16 cellular contexts compared by ENCODE assay signal in the genomic region with DNA sequence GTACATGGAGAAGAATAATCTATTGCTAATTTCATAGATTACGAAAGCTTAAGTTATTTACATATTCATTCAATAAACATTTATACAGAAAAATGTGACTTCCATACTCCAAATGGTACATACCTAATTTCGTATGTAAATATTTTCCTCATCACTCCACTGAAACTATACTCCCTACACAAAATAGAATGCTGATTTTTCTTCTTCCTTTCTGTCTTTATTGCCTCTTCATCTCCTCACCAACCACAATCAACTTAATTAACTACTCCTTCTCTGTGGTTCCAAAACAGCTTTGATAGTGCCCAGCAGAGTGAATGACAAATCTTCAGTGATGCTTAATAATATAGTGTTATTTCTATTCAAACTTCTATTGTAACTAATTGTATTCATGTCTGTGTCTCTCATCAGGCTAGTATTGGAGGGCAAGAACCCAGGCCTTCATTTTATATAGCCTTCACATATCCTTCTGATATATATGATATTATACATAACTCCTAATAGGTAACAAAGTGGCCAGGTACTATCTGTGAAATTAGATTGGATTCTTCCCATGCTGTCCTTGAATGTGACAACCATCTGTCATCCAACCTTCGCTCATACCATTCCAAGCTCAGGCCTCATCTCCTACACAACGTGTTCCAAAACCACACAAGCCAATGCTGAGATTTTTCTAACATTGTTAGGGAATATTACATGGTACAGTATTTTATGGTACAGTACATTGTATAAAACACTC. TPM values are rescaled to one million over a fixed set of nuclear protein-coding genes. Genes with fewer than 3 reads are reported as not detected.
DNase-seq lines count a peak whose midpoint lies in the region; ATAC-seq and TF ChIP-seq lines count a peak whose summit lies in the region.
"Had no signal": no experiment of that assay in that cellular context is flagged by ENCODE, and none has a peak within 500 bp of the region (broad histone marks: within the 10 kb centered on the region; RNA-seq: fewer than 3 reads in every experiment).

No MANE protein-coding gene starts in this region.

- H3K27ac ChIP-seq in hepatocyte (no peak overlapping the region), subcutaneous abdominal adipose tissue (ENCODE audit: low read depth, low read length) (peak overlapping the region; percentile 98)
- H3K27ac ChIP-seq in CD8-positive, alpha-beta T cell (ENCODE audit: low read depth, low read length): no peak overlapping the region

- H3K4me1 ChIP-seq in hepatocyte (ENCODE audit: insufficient read depth) (peaks cover 49% of the 10 kb centered on the region), subcutaneous abdominal adipose tissue (ENCODE audit: control insufficient read depth in 5 of 5, insufficient read depth in 5 of 5, low read length in 5 of 5) (peaks cover 0 to 71% (median 69%) of the 10 kb centered on the region in 5 donors)
- H3K4me1 ChIP-seq in CD8-positive, alpha-beta T cell (ENCODE audit: insufficient read depth, low read length): peaks cover 36% of the 10 kb centered on the region

- H3K9ac ChIP-seq in subcutaneous abdominal adipose tissue (ENCODE audit: low read length in 5 of 5): peak overlapping the region in 2 of 5 donors; percentile 12 to 43

- H3K4me1 Mint-ChIP-seq in activated naive CD8-positive, alpha-beta T cell (ENCODE audit: low read depth): peaks cover 81% of the 10 kb centered on the region
- peaks cover 61% of the 10 kb centered on the region for H3K4me1 Mint-ChIP-seq in activated naive CD8-positive, alpha-beta T cell treated with anti-CD3 and anti-CD28 coated beads for 36 hours
- H3K4me1 Mint-ChIP-seq in T-helper 17 cell: peaks cover 68% of the 10 kb centered on the region
- H3K4me1 Mint-ChIP-seq in CD8-positive, alpha-beta T cell (ENCODE audit: low read depth): peaks cover 83% of the 10 kb centered on the region

- no peaks in the 10 kb centered on the region for H3K9me2 ChIP-seq in hepatocyte (replicated peaks; ENCODE audit: insufficient read depth)

- CTCF ChIA-PET in CD8-positive, alpha-beta T cell (lab: Charles Lee): interaction anchor here (1.0 kb wide), 1 partner anchor 203 kb away, joined by 3 read pairs; no protein-coding TSS in a partner anchor

- H3K27me3 Mint-ChIP-seq in activated naive CD8-positive, alpha-beta T cell: no peaks in the 10 kb centered on the region
- no peaks in the 10 kb centered on the region for H3K27me3 Mint-ChIP-seq in activated naive CD8-positive, alpha-beta T cell treated with anti-CD3 and anti-CD28 coated beads for 36 hours
- H3K27me3 Mint-ChIP-seq in T-helper 17 cell: no peaks in the 10 kb centered on the region
- H3K27me3 Mint-ChIP-seq in CD8-positive, alpha-beta T cell (ENCODE audit: low read depth): no peaks in the 10 kb centered on the region
- H3K27me3 Mint-ChIP-seq: activated CD4-positive, alpha-beta T cell treated with anti-CD3 and anti-CD28 coated beads, Interleukin-2, amount 10 ng/mL, durations not matched to agents 24 days and 14 days; naive B cell; type B pancreatic cell had no signal

- WGBS in hepatocyte (ENCODE audit: low lambda C conversion rate, missing lambda C conversion rate): 96% methylated on average over 4 of the region's 4 CpGs

- H3K27me3 ChIP-seq in hepatocyte (no peaks in the 10 kb centered on the region), subcutaneous abdominal adipose tissue (ENCODE audit: control insufficient read depth in 5 of 5, insufficient read depth in 4 of 5, low read length in 5 of 5) (no peaks in the 10 kb centered on the region)
- H3K27me3 ChIP-seq in CD8-positive, alpha-beta T cell (ENCODE audit: insufficient read depth, low read length): no peaks in the 10 kb centered on the region

- intact Hi-C loops in CD8-positive, alpha-beta T cell (cut with DNase I, micrococcal nuclease): loop anchor here in 1 of 2 experiments (10.0 kb wide), 4 partner anchors 578 to 1198 kb away; a partner anchor contains a TSS

- peaks cover 100% of the 10 kb centered on the region for H3K79me2 ChIP-seq in hepatocyte

- H3K27ac Mint-ChIP-seq in activated naive CD8-positive, alpha-beta T cell: peak overlapping the region; percentile 18
- no peak overlapping the region for H3K27ac Mint-ChIP-seq in activated naive CD8-positive, alpha-beta T cell treated with anti-CD3 and anti-CD28 coated beads for 36 hours
- peak overlapping the region; percentile 96 for H3K27ac Mint-ChIP-seq in T-helper 17 cell
- no peak overlapping the region for H3K27ac Mint-ChIP-seq in CD8-positive, alpha-beta T cell
- H3K27ac Mint-ChIP-seq: activated CD4-positive, alpha-beta T cell treated with anti-CD3 and anti-CD28 coated beads, Interleukin-2, amount 10 ng/mL, durations not matched to agents 24 days and 14 days; type B pancreatic cell had no signal

- peaks cover 96% of the 10 kb centered on the region for H4K20me1 ChIP-seq in hepatocyte (ENCODE audit: insufficient read depth, poor library complexity, severe bottlenecking)

- POLR2A ChIA-PET in CD8-positive, alpha-beta T cell (lab: Charles Lee): interaction anchor here (1.3 kb wide), 1 partner anchor 28 kb away, joined by 5 read pairs; no protein-coding TSS in a partner anchor

- ATAC-seq in T-helper 17 cell (no peak), GM19324 (IDR thresholded peaks at IDR 0.05; ENCODE audit: low FRiP score, unreplicated experiment) (no peak)
- no peak for ATAC-seq in CD8-positive, alpha-beta T cell

- H3K9me3 ChIP-seq in T-helper 17 cell (ENCODE audit: control insufficient read depth, low read length, poor library complexity, severe bottlenecking): no peaks in the 10 kb centered on the region
- H3K9me3 ChIP-seq in hepatocyte (ENCODE audit: low read depth): no peaks in the 10 kb centered on the region
- H3K9me3 ChIP-seq in subcutaneous abdominal adipose tissue (ENCODE audit: control insufficient read depth in 5 of 5, low read length in 5 of 5): no peaks in the 10 kb centered on the region
- no peaks in the 10 kb centered on the region for H3K9me3 ChIP-seq in CD8-positive, alpha-beta T cell (ENCODE audit: low read length)

- H3K4me3 Mint-ChIP-seq in activated naive CD8-positive, alpha-beta T cell: peak overlapping the region; percentile 67
- no peak overlapping the region for H3K4me3 Mint-ChIP-seq in activated naive CD8-positive, alpha-beta T cell treated with anti-CD3 and anti-CD28 coated beads for 36 hours
- peak overlapping the region; percentile 96 for H3K4me3 Mint-ChIP-seq in T-helper 17 cell
- H3K4me3 Mint-ChIP-seq in CD8-positive, alpha-beta T cell: no peak overlapping the region
- H3K4me3 Mint-ChIP-seq: activated CD4-positive, alpha-beta T cell treated with anti-CD3 and anti-CD28 coated beads, Interleukin-2, amount 10 ng/mL, durations not matched to agents 24 days and 14 days had no signal

- H3K4me3 ChIP-seq in hepatocyte (no peak overlapping the region), subcutaneous abdominal adipose tissue (ENCODE audit: low read depth in 1 of 5, low read length in 5 of 5) (no peak overlapping the region)
- H3K4me3 ChIP-seq in CD8-positive, alpha-beta T cell (ENCODE audit: low read depth, low read length): no peak overlapping the region
- H3K4me3 ChIP-seq: skin epidermis had no signal

- H3K36me3 ChIP-seq in hepatocyte (replicated peaks; ENCODE audit: insufficient read depth, low read depth): no peaks in the 10 kb centered on the region
- no peaks in the 10 kb centered on the region for H3K36me3 ChIP-seq in subcutaneous abdominal adipose tissue (ENCODE audit: control insufficient read depth in 5 of 5, insufficient read depth in 5 of 5, low read length in 5 of 5)
- no peaks in the 10 kb centered on the region for H3K36me3 ChIP-seq in CD8-positive, alpha-beta T cell (ENCODE audit: insufficient read depth, low read length)

- H2AFZ ChIP-seq in hepatocyte: no peak overlapping the region

- H3K36me3 Mint-ChIP-seq in activated naive CD8-positive, alpha-beta T cell: no peaks in the 10 kb centered on the region
- H3K36me3 Mint-ChIP-seq in activated naive CD8-positive, alpha-beta T cell treated with anti-CD3 and anti-CD28 coated beads for 36 hours: peaks cover 14% of the 10 kb centered on the region
- peaks cover 17% of the 10 kb centered on the region for H3K36me3 Mint-ChIP-seq in T-helper 17 cell (ENCODE audit: low read depth)
- no peaks in the 10 kb centered on the region for H3K36me3 Mint-ChIP-seq in CD8-positive, alpha-beta T cell

- DNase-seq in activated naive CD8-positive, alpha-beta T cell treated with anti-CD3 and anti-CD28 coated beads for 36 hours: no peak
- DNase-seq in T-helper 17 cell (no peak), hepatocyte (ENCODE audit: low spot score) (no peak), activated gamma-delta T cell (lab: John Stamatoyannopoulos, UW) (no peak)
- no peak for DNase-seq in CD8-positive, alpha-beta T cell
- DNase-seq: activated CD4-positive, alpha-beta T cell treated with anti-CD3 and anti-CD28 coated beads, Interleukin-2, amount 10 ng/mL, durations not matched to agents 24 days and 14 days; activated gamma-delta T cell treated with Interleukin-2 at 50 U/mL for 16 hours; DMS79; foreskin melanocyte; islet precursor cell; naive B cell had no signal

- no peaks in the 10 kb centered on the region for H3K9me3 Mint-ChIP-seq in activated naive CD8-positive, alpha-beta T cell (ENCODE audit: low read depth)
- H3K9me3 Mint-ChIP-seq in activated naive CD8-positive, alpha-beta T cell treated with anti-CD3 and anti-CD28 coated beads for 36 hours: no peaks in the 10 kb centered on the region
- H3K9me3 Mint-ChIP-seq in CD8-positive, alpha-beta T cell: no peaks in the 10 kb centered on the region
- H3K9me3 Mint-ChIP-seq: activated CD4-positive, alpha-beta T cell treated with anti-CD3 and anti-CD28 coated beads, Interleukin-2, amount 10 ng/mL, durations not matched to agents 24 days and 14 days; naive B cell; type B pancreatic cell had no signal

- H3K4me2 ChIP-seq in hepatocyte: peak overlapping the region; percentile 89

- no peak for TF ChIP-seq CTCF in hepatocyte (IDR thresholded peaks at IDR 0.05; ENCODE audit: poor library complexity)
- TF ChIP-seq CTCF in CD8-positive, alpha-beta T cell (IDR thresholded peaks at IDR 0.05): no peak

RNA-seq across cellular contexts. Expression of a gene that starts 5.3 kb away (rescaled TPM):
- total RNA-seq in activated naive CD8-positive, alpha-beta T cell treated with anti-CD3 and anti-CD28 coated beads for 36 hours: 10 to 100 TPM; 43.2 to 48.9 TPM
- total RNA-seq in T-helper 17 cell: 100 to 1,000 TPM; 392 to 428 TPM
- 552 and 564 TPM in 2 replicates for total RNA-seq in hepatocyte
- polyA plus RNA-seq in hepatocyte: 291 and 292 TPM in 2 replicates
- total RNA-seq in CD8-positive, alpha-beta T cell: 10 to 100 TPM; 34.2 to 34.5 TPM

Comparison
In these comparisons a context has a peak if more than half of its experiments do, and no peak if none do; other contexts are left out.
1. H3K27ac Mint-ChIP-seq: peak in activated naive CD8-positive, alpha-beta T cell (single experiment) and T-helper 17 cell (single experiment); none in activated naive CD8-positive, alpha-beta T cell treated with anti-CD3 and anti-CD28 coated beads for 36 hours (single experiment) and CD8-positive, alpha-beta T cell (single experiment).
2. H3K4me3 Mint-ChIP-seq: peak in activated naive CD8-positive, alpha-beta T cell (single experiment) and T-helper 17 cell (single experiment); none in activated naive CD8-positive, alpha-beta T cell treated with anti-CD3 and anti-CD28 coated beads for 36 hours (single experiment) and CD8-positive, alpha-beta T cell (single experiment).
3. RNA of a gene that starts 5.3 kb away (total RNA-seq): 552 to 564 TPM in hepatocyte and 392 to 428 TPM in T-helper 17 cell; 43.2 to 48.9 TPM in activated naive CD8-positive, alpha-beta T cell treated with anti-CD3 and anti-CD28 coated beads for 36 hours and 34.2 to 34.5 TPM in CD8-positive, alpha-beta T cell; every median in the first group is over 4 times any median in the second.